In the genomic region with DNA sequence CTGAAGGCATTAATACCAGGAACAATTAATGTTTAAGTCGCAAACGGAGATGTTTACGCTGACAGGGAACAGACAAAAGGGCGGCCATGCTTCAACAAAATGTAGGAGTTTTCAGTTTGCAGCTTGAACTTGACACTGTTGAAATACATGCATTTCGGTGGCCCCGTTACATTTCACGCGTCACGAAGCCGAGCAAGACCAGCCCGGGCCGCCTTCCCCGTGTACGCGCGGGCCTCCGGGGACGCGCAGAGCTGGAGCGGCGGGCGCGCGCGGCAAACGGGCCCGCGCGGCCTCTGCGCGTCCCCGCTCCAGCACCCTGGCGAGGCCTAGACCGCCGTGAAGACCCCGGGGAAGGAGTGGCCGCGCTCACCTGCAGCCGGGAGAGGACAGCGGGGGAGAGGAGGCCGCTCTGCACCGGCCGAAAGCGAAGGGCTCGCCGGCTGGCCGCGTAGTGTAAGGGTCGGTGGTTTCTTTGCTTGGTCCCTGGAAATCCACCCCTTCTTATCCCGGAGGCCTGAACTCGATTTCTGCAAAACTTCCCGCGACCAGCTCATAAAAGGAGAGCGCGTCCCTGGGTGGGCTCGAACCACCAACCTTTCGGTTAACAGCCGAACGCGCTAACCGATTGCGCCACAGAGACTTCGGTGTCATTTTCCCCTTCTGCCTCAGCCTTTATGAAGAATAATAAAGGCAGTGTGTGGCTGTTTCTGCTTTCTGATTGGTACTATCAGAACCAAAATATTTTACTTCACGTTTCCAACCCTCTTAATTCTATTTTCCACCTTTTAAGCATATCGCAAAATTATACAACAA, we compare ENCODE assay signal across 1 cellular context.
A peak's percentile ranks its signal among the peaks of the same experiment; 100 is the strongest.
TF ChIP-seq lines count a peak whose summit lies in the region.

No MANE protein-coding gene starts in this region.

TF ChIP-seq in K562, 482 proteins besides CTCF, POLR2A, EP300 and RAD21 (continued from another document and continues in another):
- TF ChIP-seq, protein P1, sequence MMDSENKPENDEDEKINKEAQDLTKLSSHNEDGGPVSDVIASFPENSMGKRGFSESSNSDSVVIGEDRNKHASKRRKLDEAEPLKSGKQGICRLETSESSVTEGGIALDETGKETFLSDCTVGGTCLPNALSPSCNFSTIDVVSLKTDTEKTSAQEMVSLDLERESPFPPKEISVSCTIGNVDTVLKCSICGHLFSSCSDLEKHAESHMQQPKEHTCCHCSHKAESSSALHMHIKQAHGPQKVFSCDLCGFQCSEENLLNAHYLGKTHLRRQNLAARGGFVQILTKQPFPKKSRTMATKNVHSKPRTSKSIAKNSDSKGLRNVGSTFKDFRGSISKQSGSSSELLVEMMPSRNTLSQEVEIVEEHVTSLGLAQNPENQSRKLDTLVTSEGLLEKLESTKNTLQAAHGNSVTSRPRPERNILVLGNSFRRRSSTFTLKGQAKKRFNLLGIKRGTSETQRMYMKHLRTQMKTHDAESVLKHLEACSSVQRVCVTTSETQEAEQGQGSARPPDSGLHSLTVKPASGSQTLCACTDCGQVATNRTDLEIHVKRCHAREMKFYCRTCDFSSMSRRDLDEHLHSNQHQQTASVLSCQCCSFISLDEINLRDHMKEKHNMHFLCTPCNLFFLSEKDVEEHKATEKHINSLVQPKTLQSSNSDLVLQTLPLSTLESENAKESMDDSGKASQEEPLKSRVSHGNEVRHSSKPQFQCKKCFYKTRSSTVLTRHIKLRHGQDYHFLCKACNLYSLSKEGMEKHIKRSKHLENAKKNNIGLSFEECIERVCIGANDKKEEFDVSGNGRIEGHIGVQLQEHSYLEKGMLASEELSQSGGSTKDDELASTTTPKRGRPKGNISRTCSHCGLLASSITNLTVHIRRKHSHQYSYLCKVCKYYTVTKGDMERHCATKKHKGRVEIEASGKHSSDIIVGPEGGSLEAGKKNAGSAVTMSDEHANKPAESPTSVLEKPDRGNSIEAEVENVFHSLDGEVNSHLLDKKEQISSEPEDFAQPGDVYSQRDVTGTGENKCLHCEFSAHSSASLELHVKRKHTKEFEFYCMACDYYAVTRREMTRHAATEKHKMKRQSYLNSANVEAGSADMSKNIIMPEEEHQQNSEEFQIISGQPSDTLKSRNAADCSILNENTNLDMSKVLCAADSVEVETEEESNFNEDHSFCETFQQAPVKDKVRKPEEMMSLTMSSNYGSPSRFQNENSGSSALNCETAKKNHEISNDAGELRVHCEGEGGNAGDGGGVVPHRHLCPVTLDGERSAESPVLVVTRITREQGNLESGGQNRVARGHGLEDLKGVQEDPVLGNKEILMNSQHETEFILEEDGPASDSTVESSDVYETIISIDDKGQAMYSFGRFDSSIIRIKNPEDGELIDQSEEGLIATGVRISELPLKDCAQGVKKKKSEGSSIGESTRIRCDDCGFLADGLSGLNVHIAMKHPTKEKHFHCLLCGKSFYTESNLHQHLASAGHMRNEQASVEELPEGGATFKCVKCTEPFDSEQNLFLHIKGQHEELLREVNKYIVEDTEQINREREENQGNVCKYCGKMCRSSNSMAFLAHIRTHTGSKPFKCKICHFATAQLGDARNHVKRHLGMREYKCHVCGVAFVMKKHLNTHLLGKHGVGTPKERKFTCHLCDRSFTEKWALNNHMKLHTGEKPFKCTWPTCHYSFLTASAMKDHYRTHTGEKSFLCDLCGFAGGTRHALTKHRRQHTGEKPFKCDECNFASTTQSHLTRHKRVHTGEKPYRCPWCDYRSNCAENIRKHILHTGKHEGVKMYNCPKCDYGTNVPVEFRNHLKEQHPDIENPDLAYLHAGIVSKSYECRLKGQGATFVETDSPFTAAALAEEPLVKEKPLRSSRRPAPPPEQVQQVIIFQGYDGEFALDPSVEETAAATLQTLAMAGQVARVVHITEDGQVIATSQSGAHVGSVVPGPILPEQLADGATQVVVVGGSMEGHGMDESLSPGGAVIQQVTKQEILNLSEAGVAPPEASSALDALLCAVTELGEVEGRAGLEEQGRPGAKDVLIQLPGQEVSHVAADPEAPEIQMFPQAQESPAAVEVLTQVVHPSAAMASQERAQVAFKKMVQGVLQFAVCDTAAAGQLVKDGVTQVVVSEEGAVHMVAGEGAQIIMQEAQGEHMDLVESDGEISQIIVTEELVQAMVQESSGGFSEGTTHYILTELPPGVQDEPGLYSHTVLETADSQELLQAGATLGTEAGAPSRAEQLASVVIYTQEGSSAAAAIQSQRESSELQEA (IDR thresholded peaks at IDR 0.05; ENCODE audit: low read depth): peak; percentile 78
- TF ChIP-seq TBL1XR1 (IDR thresholded peaks at IDR 0.05; ENCODE audit: low read length in 2 of 2) (peak; percentile 19 to 94; a peak in 2 of 4 replicates), POU5F1 (IDR thresholded peaks at IDR 0.05; ENCODE audit: borderline replicate concordance, low read depth, low read length, partially characterized antibody) (no peak), GATAD2B (IDR thresholded peaks at IDR 0.05; ENCODE audit: borderline replicate concordance) (peak; percentile 44), PML (IDR thresholded peaks at IDR 0.05; ENCODE audit: low read length) (0 out of 2 replicates have a peak, but pooled peaks have one; percentile 51), CTBP1 (IDR thresholded peaks at IDR 0.05; ENCODE audit: borderline replicate concordance) (peak; percentile 80), MBD1 (CRISPR knock-in tag; IDR thresholded peaks at IDR 0.05) (no peak), SIN3B (IDR thresholded peaks at IDR 0.05; ENCODE audit: low read depth) (peak; percentile 59), BACH1 (tag; IDR thresholded peaks at IDR 0.05) (peak; percentile 78), ZBTB17 (CRISPR knock-in tag; IDR thresholded peaks at IDR 0.05) (peak; percentile 82; the same call in 1 of the 2 replicates), CTCFL (IDR thresholded peaks at IDR 0.05; ENCODE audit: borderline replicate concordance, insufficient read depth, low read depth, low read length, poor library complexity, severe bottlenecking) (no peak), RCOR1 (IDR thresholded peaks at IDR 0.05; ENCODE audit: borderline replicate concordance in 1 of 2, low read depth in 2 of 2, low read length in 2 of 2) (peak; percentile 12 to 58; a peak in 2 of 4 replicates)
- TF ChIP-seq, protein P2, sequence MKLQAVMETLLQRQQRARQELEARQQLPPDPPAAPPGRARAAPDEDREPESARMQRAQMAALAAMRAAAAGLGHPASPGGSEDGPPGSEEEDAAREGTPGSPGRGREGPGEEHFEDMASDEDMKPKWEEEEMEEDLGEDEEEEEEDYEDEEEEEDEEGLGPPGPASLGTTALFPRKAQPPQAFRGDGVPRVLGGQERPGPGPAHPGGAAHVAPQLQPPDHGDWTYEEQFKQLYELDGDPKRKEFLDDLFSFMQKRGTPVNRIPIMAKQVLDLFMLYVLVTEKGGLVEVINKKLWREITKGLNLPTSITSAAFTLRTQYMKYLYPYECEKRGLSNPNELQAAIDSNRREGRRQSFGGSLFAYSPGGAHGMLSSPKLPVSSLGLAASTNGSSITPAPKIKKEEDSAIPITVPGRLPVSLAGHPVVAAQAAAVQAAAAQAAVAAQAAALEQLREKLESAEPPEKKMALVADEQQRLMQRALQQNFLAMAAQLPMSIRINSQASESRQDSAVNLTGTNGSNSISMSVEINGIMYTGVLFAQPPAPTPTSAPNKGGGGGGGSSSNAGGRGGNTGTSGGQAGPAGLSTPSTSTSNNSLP (IDR thresholded peaks at IDR 0.05; ENCODE audit: borderline replicate concordance, low read depth, low read length): 0 out of 2 replicates have a peak, but pooled peaks have one; percentile 19
- TF ChIP-seq, protein P3, sequence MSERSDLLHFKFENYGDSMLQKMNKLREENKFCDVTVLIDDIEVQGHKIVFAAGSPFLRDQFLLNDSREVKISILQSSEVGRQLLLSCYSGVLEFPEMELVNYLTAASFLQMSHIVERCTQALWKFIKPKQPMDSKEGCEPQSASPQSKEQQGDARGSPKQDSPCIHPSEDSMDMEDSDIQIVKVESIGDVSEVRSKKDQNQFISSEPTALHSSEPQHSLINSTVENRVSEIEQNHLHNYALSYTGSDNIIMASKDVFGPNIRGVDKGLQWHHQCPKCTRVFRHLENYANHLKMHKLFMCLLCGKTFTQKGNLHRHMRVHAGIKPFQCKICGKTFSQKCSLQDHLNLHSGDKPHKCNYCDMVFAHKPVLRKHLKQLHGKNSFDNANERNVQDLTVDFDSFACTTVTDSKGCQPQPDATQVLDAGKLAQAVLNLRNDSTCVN (CRISPR knock-in tag; IDR thresholded peaks at IDR 0.05): no peak
- TF ChIP-seq, protein P4, sequence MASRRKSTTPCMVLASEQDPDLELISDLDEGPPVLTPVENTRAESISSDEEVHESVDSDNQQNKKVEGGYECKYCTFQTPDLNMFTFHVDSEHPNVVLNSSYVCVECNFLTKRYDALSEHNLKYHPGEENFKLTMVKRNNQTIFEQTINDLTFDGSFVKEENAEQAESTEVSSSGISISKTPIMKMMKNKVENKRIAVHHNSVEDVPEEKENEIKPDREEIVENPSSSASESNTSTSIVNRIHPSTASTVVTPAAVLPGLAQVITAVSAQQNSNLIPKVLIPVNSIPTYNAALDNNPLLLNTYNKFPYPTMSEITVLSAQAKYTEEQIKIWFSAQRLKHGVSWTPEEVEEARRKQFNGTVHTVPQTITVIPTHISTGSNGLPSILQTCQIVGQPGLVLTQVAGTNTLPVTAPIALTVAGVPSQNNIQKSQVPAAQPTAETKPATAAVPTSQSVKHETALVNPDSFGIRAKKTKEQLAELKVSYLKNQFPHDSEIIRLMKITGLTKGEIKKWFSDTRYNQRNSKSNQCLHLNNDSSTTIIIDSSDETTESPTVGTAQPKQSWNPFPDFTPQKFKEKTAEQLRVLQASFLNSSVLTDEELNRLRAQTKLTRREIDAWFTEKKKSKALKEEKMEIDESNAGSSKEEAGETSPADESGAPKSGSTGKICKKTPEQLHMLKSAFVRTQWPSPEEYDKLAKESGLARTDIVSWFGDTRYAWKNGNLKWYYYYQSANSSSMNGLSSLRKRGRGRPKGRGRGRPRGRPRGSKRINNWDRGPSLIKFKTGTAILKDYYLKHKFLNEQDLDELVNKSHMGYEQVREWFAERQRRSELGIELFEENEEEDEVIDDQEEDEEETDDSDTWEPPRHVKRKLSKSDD (conservative IDR thresholded peaks at IDR 0.05; ENCODE audit: low read length): 0 out of 2 replicates have a peak, but pooled peaks have one; percentile 72
- TF ChIP-seq, protein P5, sequence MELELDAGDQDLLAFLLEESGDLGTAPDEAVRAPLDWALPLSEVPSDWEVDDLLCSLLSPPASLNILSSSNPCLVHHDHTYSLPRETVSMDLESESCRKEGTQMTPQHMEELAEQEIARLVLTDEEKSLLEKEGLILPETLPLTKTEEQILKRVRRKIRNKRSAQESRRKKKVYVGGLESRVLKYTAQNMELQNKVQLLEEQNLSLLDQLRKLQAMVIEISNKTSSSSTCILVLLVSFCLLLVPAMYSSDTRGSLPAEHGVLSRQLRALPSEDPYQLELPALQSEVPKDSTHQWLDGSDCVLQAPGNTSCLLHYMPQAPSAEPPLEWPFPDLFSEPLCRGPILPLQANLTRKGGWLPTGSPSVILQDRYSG (tag; conservative IDR thresholded peaks at IDR 0.05; ENCODE audit: low read depth): peak; percentile 94
